In the genomic region with DNA sequence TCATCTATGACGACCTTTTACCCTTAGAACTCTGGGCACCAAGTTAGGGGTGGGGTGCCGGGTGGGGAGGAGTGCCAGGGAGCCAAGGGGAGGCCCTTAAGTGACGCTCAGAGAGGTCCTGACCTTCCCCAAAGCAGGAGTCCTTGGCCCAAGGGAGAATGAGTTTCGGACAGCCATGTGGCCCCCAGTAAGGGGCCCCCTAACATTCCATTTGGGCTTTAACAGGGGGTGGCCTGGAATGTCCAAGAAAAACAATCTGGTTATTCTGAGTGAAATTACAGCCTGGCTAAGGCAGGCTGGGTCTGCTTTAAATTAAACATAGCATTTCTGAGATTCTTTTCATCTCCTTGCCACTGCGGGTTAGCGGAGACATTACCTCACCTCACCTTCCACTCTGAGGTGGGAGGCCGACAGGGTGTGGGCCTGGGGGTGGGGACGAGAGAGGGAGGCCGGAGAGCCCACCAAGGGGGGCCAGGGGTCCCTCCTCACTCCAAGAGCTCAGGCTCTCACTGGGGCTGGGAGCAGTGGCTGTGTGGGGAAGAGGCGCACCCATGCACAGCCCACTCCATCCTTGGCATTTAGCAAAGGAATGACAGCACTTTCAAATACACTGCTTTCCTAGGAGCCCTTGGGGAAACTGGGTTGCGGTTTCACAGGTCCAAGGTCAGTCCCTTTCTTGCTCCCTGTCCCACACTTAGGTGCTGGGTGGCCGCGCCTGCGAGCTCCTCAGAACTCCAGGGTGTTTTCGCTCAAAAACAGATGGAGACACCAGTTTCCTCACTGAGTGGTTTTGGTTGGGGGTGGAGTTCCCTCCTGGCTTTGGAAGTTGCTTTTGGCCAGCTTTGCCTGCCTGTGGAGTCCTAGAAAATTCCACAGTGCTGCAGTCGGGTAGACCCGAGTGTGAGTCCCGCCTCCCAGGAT, we compare ENCODE assay signal across 8 cellular contexts.
DNase-seq lines count a peak whose midpoint lies in the region; ATAC-seq and TF ChIP-seq lines count a peak whose summit lies in the region.

No MANE protein-coding gene starts in this region.

- no peaks in the 10 kb centered on the region for H3K36me3 ChIP-seq in PC-3 (ENCODE audit: low read depth, low read length)

- no peaks in the 10 kb centered on the region for H3K9me2 ChIP-seq in PC-3 (replicated peaks; ENCODE audit: low read length)

- DNase-seq in AG09319 (ENCODE audit: extremely low read depth, low read depth) (peak; percentile 49), LHCN-M2 (ENCODE audit: low read depth) (peak; percentile 63), dorsolateral prefrontal cortex (no peak), PC-3 (no peak), SHP77 treated with DMSO at 0.1 percent for 48 hours (lab: John Stamatoyannopoulos, UW) (no peak), NCI-H446 treated with DMSO at 0.1 percent for 48 hours (lab: John Stamatoyannopoulos, UW) (no peak), ureter (ENCODE audit: low spot score) (no peak)
- DNase-seq in natural killer cell treated with Interleukin-12 subunit alpha and Interleukin-12 subunit beta and Interleukin-15 and Interleukin-18, amount 100 ng/mL, for 72 hours (ENCODE audit: low spot score) = no peak

- POLR2A ChIA-PET in PC-3 (lab: Charles Lee; ENCODE audit: unreplicated experiment) = no interaction called here

- H3K4me1 Mint-ChIP-seq in natural killer cell treated with Interleukin-12 subunit alpha and Interleukin-12 subunit beta and Interleukin-15 and Interleukin-18, amount 100 ng/mL, for 72 hours (ENCODE audit: low read depth in 2 of 2) = peaks cover 50 to 55% of the 10 kb centered on the region in 2 donors

- H3K36me3 Mint-ChIP-seq in natural killer cell treated with Interleukin-12 subunit alpha and Interleukin-12 subunit beta and Interleukin-15 and Interleukin-18, amount 100 ng/mL, for 72 hours = no peaks in the 10 kb centered on the region

- no peak for ATAC-seq in natural killer cell treated with Interleukin-12 subunit alpha and Interleukin-12 subunit beta and Interleukin-15 and Interleukin-18, amount 100 ng/mL, for 72 hours
- ATAC-seq in PC-3 = no peak

- H4K20me1 ChIP-seq in PC-3 (ENCODE audit: low read length) = no peaks in the 10 kb centered on the region

- TF ChIP-seq CTCF in AG09319 (IDR thresholded peaks at IDR 0.05; ENCODE audit: low read depth, low read length) (no peak), dorsolateral prefrontal cortex (IDR thresholded peaks at IDR 0.05 in 54 of 56, conservative IDR thresholded peaks at IDR 0.05 in 2 of 56; ENCODE audit: low read depth in 1 of 56, partially characterized antibody in 56 of 56) (no peak), PC-3 (conservative IDR thresholded peaks at IDR 0.05; ENCODE audit: low read depth, low read length) (no peak)

- CTCF ChIA-PET in PC-3 (lab: Charles Lee) = no interaction called here

- H3K4me3 ChIP-seq in dorsolateral prefrontal cortex = peak overlapping the region in 1 of 59 donors; percentile 10
- no peak overlapping the region for H3K4me3 ChIP-seq in PC-3 (ENCODE audit: low read length)

- H3K27ac ChIP-seq in dorsolateral prefrontal cortex = peak overlapping the region in 54 of 59 donors; percentile 21 to 91 (median 71)
- H3K27ac ChIP-seq in PC-3 (ENCODE audit: low read length) = no peak overlapping the region

- H3K9me3 ChIP-seq in PC-3 (ENCODE audit: low read length) = no peaks in the 10 kb centered on the region

- H3K27me3 ChIP-seq in dorsolateral prefrontal cortex (no peaks in the 10 kb centered on the region), PC-3 (ENCODE audit: low read length) (no peaks in the 10 kb centered on the region)

- no peak overlapping the region for H3K4me2 ChIP-seq in PC-3 (ENCODE audit: low read length)

- peak overlapping the region; percentile 46 for H3K4me3 Mint-ChIP-seq in natural killer cell treated with Interleukin-12 subunit alpha and Interleukin-12 subunit beta and Interleukin-15 and Interleukin-18, amount 100 ng/mL, for 72 hours

- H2AFZ ChIP-seq in PC-3 (ENCODE audit: low read length) = no peak overlapping the region

- H3K9me3 Mint-ChIP-seq in natural killer cell treated with Interleukin-12 subunit alpha and Interleukin-12 subunit beta and Interleukin-15 and Interleukin-18, amount 100 ng/mL, for 72 hours = no peaks in the 10 kb centered on the region

- no peak overlapping the region for H3K9ac ChIP-seq in PC-3 (ENCODE audit: low read length)

- H3F3A ChIP-seq in PC-3 (ENCODE audit: low read length, unreplicated experiment) = no peaks in the 10 kb centered on the region

- peaks cover 6% of the 10 kb centered on the region; the same call in 1 of the 2 replicates for H3K4me1 ChIP-seq in PC-3 (ENCODE audit: insufficient read depth, low read length)

- intact Hi-C loops in dorsolateral prefrontal cortex (cut with DNase I) = no loop called here
- intact Hi-C loops in PC-3 (cut with micrococcal nuclease) = no loop called here

- BruUV-seq in PC-3 (replicated peaks; lab: Mats Ljungman, UMichigan) = no TSS peak

- H3K79me2 ChIP-seq in PC-3 (ENCODE audit: low read length) = no peaks in the 10 kb centered on the region

- H3K27ac Mint-ChIP-seq in natural killer cell treated with Interleukin-12 subunit alpha and Interleukin-12 subunit beta and Interleukin-15 and Interleukin-18, amount 100 ng/mL, for 72 hours = peak overlapping the region; percentile 89 to 93

- H3K27me3 Mint-ChIP-seq in natural killer cell treated with Interleukin-12 subunit alpha and Interleukin-12 subunit beta and Interleukin-15 and Interleukin-18, amount 100 ng/mL, for 72 hours = no peaks in the 10 kb centered on the region

Comparison
In these comparisons a context has a peak if more than half of its experiments do, and no peak if none do; other contexts are left out.
1. DNase-seq: peak in AG09319 (single experiment) and LHCN-M2 (single experiment); none in dorsolateral prefrontal cortex (0 of 10), natural killer cell treated with Interleukin-12 subunit alpha and Interleukin-12 subunit beta and Interleukin-15 and Interleukin-18, amount 100 ng/mL, for 72 hours (single experiment), PC-3 (single experiment), SHP77 treated with DMSO at 0.1 percent for 48 hours (single experiment), NCI-H446 treated with DMSO at 0.1 percent for 48 hours (single experiment) and ureter (single experiment).